ENCODE assay signal across 14 cellular contexts in genomic region chr14:22512106-22512814, GRCh38.
A peak's percentile ranks its signal among the peaks of the same experiment; 100 is the strongest.
DNase-seq lines count a peak whose midpoint lies in the region; ATAC-seq and TF ChIP-seq lines count a peak whose summit lies in the region.
"Had no signal": no experiment of that assay in that cellular context is flagged by ENCODE, and none has a peak within 500 bp of the region (broad histone marks: within the 10 kb centered on the region; RNA-seq: fewer than 3 reads in every experiment).

No MANE protein-coding gene starts in this region.

- peaks cover 70% of the 10 kb centered on the region for H3K4me1 Mint-ChIP-seq in endothelial cell (ENCODE audit: unreplicated experiment)
- peaks cover 66% of the 10 kb centered on the region for H3K4me1 Mint-ChIP-seq in stimulated activated naive CD8-positive, alpha-beta T cell treated with anti-CD3 and anti-CD28 coated beads, Interleukin-15, amount 100 ng/mL, for 72 hours

- no peaks in the 10 kb centered on the region for H3K9me3 Mint-ChIP-seq in endothelial cell (ENCODE audit: unreplicated experiment)
- H3K9me3 Mint-ChIP-seq in stimulated activated naive CD8-positive, alpha-beta T cell treated with anti-CD3 and anti-CD28 coated beads, Interleukin-15, amount 100 ng/mL, for 72 hours, result no peaks in the 10 kb centered on the region

- H3K27ac Mint-ChIP-seq in endothelial cell (ENCODE audit: unreplicated experiment), result peak overlapping the region; percentile 10
- H3K27ac Mint-ChIP-seq in stimulated activated naive CD8-positive, alpha-beta T cell treated with anti-CD3 and anti-CD28 coated beads, Interleukin-15, amount 100 ng/mL, for 72 hours, result peak overlapping the region; percentile 74 to 87

- H3K9me3 ChIP-seq in Peyer's patch, result no peaks in the 10 kb centered on the region
- H3K9me3 ChIP-seq: upper lobe of right lung had no signal

- TF ChIP-seq CTCF in Peyer's patch (IDR thresholded peaks at IDR 0.05), result no peak
- TF ChIP-seq CTCF in endothelial cell (IDR thresholded peaks at IDR 0.05; ENCODE audit: unreplicated experiment), result no peak

- no peak for ATAC-seq in stimulated activated naive CD8-positive, alpha-beta T cell treated with anti-CD3 and anti-CD28 coated beads, Interleukin-15, amount 100 ng/mL, for 72 hours
- ATAC-seq: activated CD4-positive, CD25-positive, alpha-beta regulatory T cell treated with anti-CD3 and anti-CD28 coated beads, Interleukin-2, amount 50 U/mL, for 24 hours; upper lobe of right lung had no signal

- TF ChIP-seq POLR2A in Peyer's patch (IDR thresholded peaks at IDR 0.05), result no peak

- no peak overlapping the region for H3K4me3 Mint-ChIP-seq in endothelial cell (ENCODE audit: unreplicated experiment)
- H3K4me3 Mint-ChIP-seq in stimulated activated naive CD8-positive, alpha-beta T cell treated with anti-CD3 and anti-CD28 coated beads, Interleukin-15, amount 100 ng/mL, for 72 hours, result peak overlapping the region; percentile 81 to 88

- DNase-seq in activated CD8-positive, alpha-beta memory T cell treated with anti-CD3 and anti-CD28 coated beads for 24 hours, result peak; percentile 60
- no peak for DNase-seq in activated CD8-positive, alpha-beta memory T cell treated with anti-CD3 and anti-CD28 coated beads, Interleukin-2, amount 50 U/mL, for 4 hours
- DNase-seq in Peyer's patch, result no peak
- no peak for DNase-seq in endothelial cell (ENCODE audit: low spot score)
- DNase-seq in stimulated activated naive CD8-positive, alpha-beta T cell treated with anti-CD3 and anti-CD28 coated beads, Interleukin-15, amount 100 ng/mL, for 72 hours, result no peak
- DNase-seq in SIG-M5 (lab: John Stamatoyannopoulos, UW), result no peak
- no peak for DNase-seq in NOMO-1 treated with DMSO at 0.1 percent for 48 hours (lab: John Stamatoyannopoulos, UW; ENCODE audit: unreplicated experiment)
- no peak for DNase-seq in NCI-H69 (lab: John Stamatoyannopoulos, UW)
- DNase-seq: anterior cingulate cortex, DMS79, NCI-H2107, upper lobe of right lung had no signal

- peak overlapping the region; percentile 39 to 75 (median 70) for H3K27ac ChIP-seq in Peyer's patch
- H3K27ac ChIP-seq: RWPE1, upper lobe of right lung had no signal

- no peaks in the 10 kb centered on the region for H3K27me3 Mint-ChIP-seq in endothelial cell (ENCODE audit: unreplicated experiment)
- H3K27me3 Mint-ChIP-seq in stimulated activated naive CD8-positive, alpha-beta T cell treated with anti-CD3 and anti-CD28 coated beads, Interleukin-15, amount 100 ng/mL, for 72 hours, result no peaks in the 10 kb centered on the region

- no peak overlapping the region for H3K4me3 ChIP-seq in Peyer's patch
- H3K4me3 ChIP-seq: upper lobe of right lung had no signal

- H3K27me3 ChIP-seq in Peyer's patch, result no peaks in the 10 kb centered on the region
- H3K27me3 ChIP-seq: upper lobe of right lung had no signal

- no peaks in the 10 kb centered on the region for H3K36me3 ChIP-seq in Peyer's patch
- H3K36me3 ChIP-seq: upper lobe of right lung had no signal

- H3K36me3 Mint-ChIP-seq in endothelial cell (ENCODE audit: low read depth, unreplicated experiment), result no peaks in the 10 kb centered on the region

- peaks cover 0 to 21% (median 5%) of the 10 kb centered on the region in 4 donors for H3K4me1 ChIP-seq in Peyer's patch
